In the genomic region with DNA sequence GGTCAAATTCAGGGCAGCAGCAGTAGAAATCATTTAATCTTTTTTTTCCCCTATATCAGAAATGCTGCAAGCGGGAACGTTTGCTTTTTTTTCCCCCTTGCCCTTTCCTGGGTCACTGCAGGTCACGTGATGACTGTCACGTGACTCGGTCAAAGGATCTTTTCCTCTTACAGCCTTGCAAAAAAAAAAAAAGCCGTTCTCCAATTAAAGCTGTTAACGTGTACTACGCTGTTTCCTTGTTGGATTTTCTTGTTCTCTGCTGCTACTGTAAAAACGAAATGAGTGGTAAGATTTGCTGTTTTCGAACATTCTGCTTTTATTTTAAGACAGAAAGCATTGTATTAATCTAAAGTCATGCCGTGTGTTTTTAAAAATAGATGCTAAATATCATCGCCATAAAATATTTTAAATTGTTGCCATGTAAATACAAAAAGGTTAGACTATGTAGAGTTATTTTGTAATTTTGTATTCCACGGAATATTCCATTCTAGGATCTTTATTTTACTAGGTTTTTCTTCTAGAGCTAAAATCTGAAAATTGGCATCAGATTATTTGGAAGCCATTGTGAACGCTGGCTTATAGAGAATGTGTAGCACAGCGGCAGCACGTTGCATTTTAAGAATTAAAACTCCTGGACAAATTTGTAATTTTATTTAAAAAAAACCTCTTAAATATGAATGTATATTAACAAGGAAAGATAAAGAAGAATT, we compare ENCODE assay signal across 1 cellular context.
TF ChIP-seq lines count a peak whose summit lies in the region.

No MANE protein-coding gene starts in this region.

TF ChIP-seq in HEK293, 187 proteins besides CTCF, POLR2A, EP300 and RAD21 (continued from another document and continues in another):
- peak; percentile 82 for TF ChIP-seq ZNF518A (tag by site-specific recombination; conservative IDR thresholded peaks at IDR 0.05; ENCODE audit: low read depth)
- peak; percentile 46; the same call in 1 of the 2 replicates for TF ChIP-seq ZNF2 (tag by site-specific recombination; IDR thresholded peaks at IDR 0.05)
- no peak for TF ChIP-seq ZNF248 (tag by site-specific recombination; IDR thresholded peaks at IDR 0.05)
- no peak for TF ChIP-seq ZNF121 (tag by site-specific recombination; IDR thresholded peaks at IDR 0.05)
- TF ChIP-seq ZNF645 (tag by site-specific recombination; IDR thresholded peaks at IDR 0.05), result no peak
- no peak for TF ChIP-seq PRDM4 (tag by site-specific recombination; IDR thresholded peaks at IDR 0.05)
- no peak for TF ChIP-seq ZNF404 (tag by site-specific recombination; IDR thresholded peaks at IDR 0.05)
- TF ChIP-seq ZNF530 (tag by site-specific recombination; IDR thresholded peaks at IDR 0.05; ENCODE audit: low read depth), result no peak
- no peak for TF ChIP-seq ZNF76 (tag by site-specific recombination; IDR thresholded peaks at IDR 0.05; ENCODE audit: borderline replicate concordance, low read depth)
- no peak for TF ChIP-seq ZNF112 (tag by site-specific recombination; IDR thresholded peaks at IDR 0.05)
- TF ChIP-seq ZNF626 (tag by site-specific recombination; IDR thresholded peaks at IDR 0.05), result no peak
- TF ChIP-seq, protein P1, sequence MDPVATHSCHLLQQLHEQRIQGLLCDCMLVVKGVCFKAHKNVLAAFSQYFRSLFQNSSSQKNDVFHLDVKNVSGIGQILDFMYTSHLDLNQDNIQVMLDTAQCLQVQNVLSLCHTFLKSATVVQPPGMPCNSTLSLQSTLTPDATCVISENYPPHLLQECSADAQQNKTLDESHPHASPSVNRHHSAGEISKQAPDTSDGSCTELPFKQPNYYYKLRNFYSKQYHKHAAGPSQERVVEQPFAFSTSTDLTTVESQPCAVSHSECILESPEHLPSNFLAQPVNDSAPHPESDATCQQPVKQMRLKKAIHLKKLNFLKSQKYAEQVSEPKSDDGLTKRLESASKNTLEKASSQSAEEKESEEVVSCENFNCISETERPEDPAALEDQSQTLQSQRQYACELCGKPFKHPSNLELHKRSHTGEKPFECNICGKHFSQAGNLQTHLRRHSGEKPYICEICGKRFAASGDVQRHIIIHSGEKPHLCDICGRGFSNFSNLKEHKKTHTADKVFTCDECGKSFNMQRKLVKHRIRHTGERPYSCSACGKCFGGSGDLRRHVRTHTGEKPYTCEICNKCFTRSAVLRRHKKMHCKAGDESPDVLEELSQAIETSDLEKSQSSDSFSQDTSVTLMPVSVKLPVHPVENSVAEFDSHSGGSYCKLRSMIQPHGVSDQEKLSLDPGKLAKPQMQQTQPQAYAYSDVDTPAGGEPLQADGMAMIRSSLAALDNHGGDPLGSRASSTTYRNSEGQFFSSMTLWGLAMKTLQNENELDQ (tag by site-specific recombination; IDR thresholded peaks at IDR 0.05; ENCODE audit: low read depth), result no peak
- TF ChIP-seq MZF1 (tag by site-specific recombination; IDR thresholded peaks at IDR 0.05; ENCODE audit: borderline replicate concordance), result no peak
- TF ChIP-seq ZNF473 (tag by site-specific recombination; IDR thresholded peaks at IDR 0.05), result no peak
- peak; percentile 37; the same call in 1 of the 2 replicates for TF ChIP-seq ZNF335 (tag by site-specific recombination; conservative IDR thresholded peaks at IDR 0.05)
- no peak for TF ChIP-seq ZNF350 (tag by site-specific recombination; IDR thresholded peaks at IDR 0.05)
- TF ChIP-seq, protein P2, sequence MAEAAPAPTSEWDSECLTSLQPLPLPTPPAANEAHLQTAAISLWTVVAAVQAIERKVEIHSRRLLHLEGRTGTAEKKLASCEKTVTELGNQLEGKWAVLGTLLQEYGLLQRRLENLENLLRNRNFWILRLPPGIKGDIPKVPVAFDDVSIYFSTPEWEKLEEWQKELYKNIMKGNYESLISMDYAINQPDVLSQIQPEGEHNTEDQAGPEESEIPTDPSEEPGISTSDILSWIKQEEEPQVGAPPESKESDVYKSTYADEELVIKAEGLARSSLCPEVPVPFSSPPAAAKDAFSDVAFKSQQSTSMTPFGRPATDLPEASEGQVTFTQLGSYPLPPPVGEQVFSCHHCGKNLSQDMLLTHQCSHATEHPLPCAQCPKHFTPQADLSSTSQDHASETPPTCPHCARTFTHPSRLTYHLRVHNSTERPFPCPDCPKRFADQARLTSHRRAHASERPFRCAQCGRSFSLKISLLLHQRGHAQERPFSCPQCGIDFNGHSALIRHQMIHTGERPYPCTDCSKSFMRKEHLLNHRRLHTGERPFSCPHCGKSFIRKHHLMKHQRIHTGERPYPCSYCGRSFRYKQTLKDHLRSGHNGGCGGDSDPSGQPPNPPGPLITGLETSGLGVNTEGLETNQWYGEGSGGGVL (tag by site-specific recombination; IDR thresholded peaks at IDR 0.05), result no peak
- TF ChIP-seq ZNF555 (tag by site-specific recombination; conservative IDR thresholded peaks at IDR 0.05), result no peak
- TF ChIP-seq ZNF426 (tag by site-specific recombination; IDR thresholded peaks at IDR 0.05), result no peak
- no peak for TF ChIP-seq ZNF548 (tag by site-specific recombination; IDR thresholded peaks at IDR 0.05)
- peak; percentile 64; the same call in 1 of the 2 replicates for TF ChIP-seq ZNF561 (tag by site-specific recombination; IDR thresholded peaks at IDR 0.05; ENCODE audit: borderline replicate concordance)
- TF ChIP-seq ZBTB20 (tag by site-specific recombination; IDR thresholded peaks at IDR 0.05), result no peak
- TF ChIP-seq ZNF747 (tag by site-specific recombination; IDR thresholded peaks at IDR 0.05), result no peak
- no peak for TF ChIP-seq ZNF529 (tag by site-specific recombination; IDR thresholded peaks at IDR 0.05; ENCODE audit: insufficient replicate concordance)
- TF ChIP-seq, protein P3, sequence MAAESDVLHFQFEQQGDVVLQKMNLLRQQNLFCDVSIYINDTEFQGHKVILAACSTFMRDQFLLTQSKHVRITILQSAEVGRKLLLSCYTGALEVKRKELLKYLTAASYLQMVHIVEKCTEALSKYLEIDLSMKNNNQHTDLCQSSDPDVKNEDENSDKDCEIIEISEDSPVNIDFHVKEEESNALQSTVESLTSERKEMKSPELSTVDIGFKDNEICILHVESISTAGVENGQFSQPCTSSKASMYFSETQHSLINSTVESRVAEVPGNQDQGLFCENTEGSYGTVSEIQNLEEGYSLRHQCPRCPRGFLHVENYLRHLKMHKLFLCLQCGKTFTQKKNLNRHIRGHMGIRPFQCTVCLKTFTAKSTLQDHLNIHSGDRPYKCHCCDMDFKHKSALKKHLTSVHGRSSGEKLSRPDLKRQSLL (tag by site-specific recombination; IDR thresholded peaks at IDR 0.05), result no peak
- TF ChIP-seq PRDM1 (tag by site-specific recombination; IDR thresholded peaks at IDR 0.05), result peak; percentile 63
- TF ChIP-seq ZBTB48 (tag by site-specific recombination; IDR thresholded peaks at IDR 0.05), result no peak
- TF ChIP-seq ZNF677 (tag by site-specific recombination; IDR thresholded peaks at IDR 0.05), result no peak
- TF ChIP-seq ZNF280D (tag by site-specific recombination; IDR thresholded peaks at IDR 0.05), result no peak
- TF ChIP-seq ZSCAN30 (tag by site-specific recombination; IDR thresholded peaks at IDR 0.05), result peak; percentile 18; the same call in 1 of the 2 replicates
- TF ChIP-seq ZNF707 (tag by site-specific recombination; IDR thresholded peaks at IDR 0.05), result no peak
- no peak for TF ChIP-seq GLI2 (tag by site-specific recombination; IDR thresholded peaks at IDR 0.05; ENCODE audit: borderline replicate concordance, low read depth)
- no peak for TF ChIP-seq ZSCAN18 (tag by site-specific recombination; IDR thresholded peaks at IDR 0.05)
